12 cellular contexts compared by ENCODE assay signal in the genomic region with DNA sequence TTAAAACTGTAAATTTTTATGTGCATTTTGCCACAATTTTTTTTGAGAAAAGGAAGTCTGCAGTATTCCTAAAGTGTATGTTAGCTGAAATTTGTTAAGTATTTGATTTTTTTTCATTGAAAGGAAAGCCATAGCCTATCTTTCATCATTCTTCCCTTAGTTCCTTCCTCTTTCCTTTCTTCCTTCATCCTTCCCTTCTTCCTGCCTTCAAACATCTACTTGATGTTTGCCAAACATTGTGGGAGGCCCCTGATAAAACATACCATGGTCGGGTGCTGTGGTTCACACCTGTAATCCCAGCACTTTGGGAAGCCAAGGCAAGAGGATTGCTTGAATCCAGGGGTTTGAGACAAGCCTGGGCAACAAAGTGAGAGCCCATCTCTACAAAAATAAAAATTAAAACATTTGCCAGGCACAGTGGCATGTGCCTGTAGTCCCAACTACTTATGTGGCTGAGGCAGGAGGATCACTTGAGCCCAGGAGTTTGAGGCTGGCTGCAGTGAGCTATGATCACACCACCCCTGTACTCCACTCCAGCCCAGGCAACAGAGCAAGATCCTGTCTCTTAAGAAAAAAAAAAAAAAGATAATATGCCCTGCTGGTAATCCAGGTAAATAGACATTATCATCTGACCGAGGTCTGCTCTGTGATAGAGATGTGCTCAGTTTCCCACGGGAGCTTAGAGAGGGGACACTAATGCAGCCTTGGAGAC.
"Had no signal": no experiment of that assay in that cellular context is flagged by ENCODE, and none has a peak within 500 bp of the region (broad histone marks: within the 10 kb centered on the region; RNA-seq: fewer than 3 reads in every experiment).

No MANE protein-coding gene starts in this region.

- FAIRE-seq: colon, frontal cortex had no signal

- H3K27me3 ChIP-seq: sigmoid colon had no signal

- H3K27ac ChIP-seq: psoas muscle, sigmoid colon had no signal

- H3K4me3 ChIP-seq: psoas muscle, sigmoid colon, skin epidermis had no signal

- ATAC-seq: naive thymus-derived CD4-positive, alpha-beta T cell had no signal

- H3K36me3 ChIP-seq: sigmoid colon had no signal

- H3K9me3 ChIP-seq: psoas muscle, sigmoid colon had no signal

- DNase-seq: glutamatergic neuron; islet precursor cell; naive thymus-derived CD4-positive, alpha-beta T cell; nephron progenitor cell; psoas muscle; sigmoid colon; stimulated activated CD4-positive, alpha-beta T cell treated with anti-CD3 and anti-CD28 coated beads, Interleukin-12 subunit alpha, Interleukin-12 subunit beta, amount 100 ng/mL, for 4 hours; stimulated activated naive CD4-positive, alpha-beta T cell treated with Interleukin-2 at 50 U/mL for 16 hours; trophoblast cell had no signal
